In genomic region chr16:22948603-22949368, GRCh38 we compare ENCODE assay signal across 8 cellular contexts.
DNase-seq lines count a peak whose midpoint lies in the region; ATAC-seq and TF ChIP-seq lines count a peak whose summit lies in the region.

No MANE protein-coding gene starts in this region.

- no peaks in the 10 kb centered on the region for H3K36me3 ChIP-seq in SJSA1
- H3K36me3 ChIP-seq in iPS DF 6.9 (ENCODE audit: control insufficient read depth, insufficient read depth, low read length) = no peaks in the 10 kb centered on the region
- H3K36me3 ChIP-seq in skeletal muscle tissue (ENCODE audit: control insufficient read depth in 3 of 3, insufficient read depth in 3 of 3, low read length in 3 of 3) = no peaks in the 10 kb centered on the region

- DNase-seq in DMS153 treated with DMSO at 0.1 percent for 48 hours (lab: John Stamatoyannopoulos, UW; ENCODE audit: unreplicated experiment) (peak; percentile 78), HT-29 (ENCODE audit: low spot score) (peak; percentile 79), SJSA1 (ENCODE audit: low read depth in 1 of 2, low spot score in 2 of 2) (peak; percentile 28 to 57), astrocyte of the cerebellum (ENCODE audit: low read depth) (no peak), iPS DF 6.9 (ENCODE audit: low read depth, low spot score) (peak; percentile 87)

- ATAC-seq in HG03097 (IDR thresholded peaks at IDR 0.05; ENCODE audit: low FRiP score, unreplicated experiment) (no peak), HG03342 (IDR thresholded peaks at IDR 0.05; ENCODE audit: unreplicated experiment) (no peak)

- H3K4me1 ChIP-seq in SJSA1 (replicated peaks) (no peaks in the 10 kb centered on the region), iPS DF 6.9 (ENCODE audit: control insufficient read depth, insufficient read depth, low read length) (0 out of 2 replicates have a peak, but pooled peaks cover 1% of the 10 kb centered on the region), skeletal muscle tissue (ENCODE audit: control insufficient read depth in 3 of 3, insufficient read depth in 3 of 3, low read length in 3 of 3) (peaks cover 7 to 12% (median 8%) of the 10 kb centered on the region in 3 donors)

- H3K27me3 ChIP-seq in SJSA1 (replicated peaks) (peaks cover 24% of the 10 kb centered on the region), iPS DF 6.9 (ENCODE audit: control insufficient read depth, insufficient read depth, low read length) (no peaks in the 10 kb centered on the region), skeletal muscle tissue (ENCODE audit: control insufficient read depth in 3 of 3, insufficient read depth in 3 of 3, low read length in 3 of 3) (peaks cover 8 to 22% (median 16%) of the 10 kb centered on the region in 3 donors)

- no CpG with 5 or more reads among the region's 18 CpGs for WGBS in iPS DF 6.9 (ENCODE audit: insufficient coverage, insufficient read length)

- H3K4me3 ChIP-seq in SJSA1 = no peak overlapping the region
- H3K4me3 ChIP-seq in astrocyte of the cerebellum (ENCODE audit: low read depth, low read length) = no peak overlapping the region
- no peak overlapping the region for H3K4me3 ChIP-seq in iPS DF 6.9 (ENCODE audit: low read length)
- H3K4me3 ChIP-seq in skeletal muscle tissue (ENCODE audit: low read length in 3 of 3) = peak overlapping the region; percentile 33 to 54 (median 45)

- H3K9me3 ChIP-seq in SJSA1 (replicated peaks) (no peaks in the 10 kb centered on the region), iPS DF 6.9 (ENCODE audit: control insufficient read depth, insufficient read depth, low read length) (no peaks in the 10 kb centered on the region), skeletal muscle tissue (ENCODE audit: control insufficient read depth in 3 of 3, low read length in 3 of 3) (no peaks in the 10 kb centered on the region)

- TF ChIP-seq CTCF in astrocyte of the cerebellum (IDR thresholded peaks at IDR 0.05; ENCODE audit: low read depth, low read length, missing control alignments) = peak; percentile 50

- H3K27ac ChIP-seq in SJSA1 = no peak overlapping the region
- no peak overlapping the region for H3K27ac ChIP-seq in iPS DF 6.9 (ENCODE audit: low read length)
- no peak overlapping the region for H3K27ac ChIP-seq in skeletal muscle tissue (ENCODE audit: low read depth, low read length)

- H3K9ac ChIP-seq in skeletal muscle tissue (ENCODE audit: low read depth in 1 of 3, low read length in 3 of 3) = peak overlapping the region in 1 of 3 donors; percentile 61

- in situ Hi-C loops in astrocyte of the cerebellum (cut with HindIII; ENCODE audit: low sequenced_read_pairs) = no loop called here

Comparison
In these comparisons a context has a peak if more than half of its experiments do, and no peak if none do; other contexts are left out.
1. H3K4me3 ChIP-seq: peak in skeletal muscle tissue (3 of 3); none in SJSA1 (single experiment), astrocyte of the cerebellum (single experiment) and iPS DF 6.9 (single experiment).